Comparison of ENCODE assay signal across 8 cellular contexts in the genomic region with DNA sequence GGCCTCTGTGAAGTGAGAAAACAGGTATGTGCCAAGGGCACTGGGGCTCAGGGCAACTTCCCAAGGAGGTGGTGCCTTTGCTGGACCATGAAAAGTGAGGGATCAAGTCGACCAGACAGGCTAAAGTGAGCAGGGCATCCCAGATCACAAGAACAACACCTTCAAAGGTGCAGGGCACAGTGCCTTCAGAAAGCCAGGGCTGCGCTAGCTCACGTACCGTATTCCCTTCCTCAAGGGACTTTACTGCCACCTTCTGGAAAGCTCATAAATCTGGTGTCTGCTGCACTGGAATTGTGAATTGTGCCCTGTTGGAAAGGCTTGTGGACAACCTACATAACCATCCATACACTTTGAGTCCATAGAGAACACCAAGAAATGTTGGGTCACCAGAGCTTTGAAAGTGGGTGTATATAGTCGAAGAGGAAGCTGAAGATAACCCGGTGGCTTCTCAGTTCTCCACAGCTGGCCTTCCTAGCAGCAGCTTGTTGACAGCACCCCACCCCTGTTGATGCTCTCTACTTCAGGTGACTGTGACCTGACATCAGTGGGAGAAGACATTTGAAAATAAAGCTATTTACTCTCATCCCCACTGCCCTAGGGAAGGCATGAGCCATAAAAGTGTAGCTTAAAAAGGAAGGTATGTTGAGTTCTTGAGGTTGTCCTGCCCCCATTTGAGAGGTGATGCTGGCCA. TPM values are rescaled to one million over a fixed set of nuclear protein-coding genes. Genes with fewer than 3 reads are reported as not detected.
DNase-seq lines count a peak whose midpoint lies in the region; ATAC-seq, FAIRE-seq and TF ChIP-seq lines count a peak whose summit lies in the region.

No MANE protein-coding gene starts in this region.

- TF ChIP-seq POLR2A in vagina (IDR thresholded peaks at IDR 0.05), result no peak

- intact Hi-C loops in left lung (cut with DNase I) (no loop called here), vagina (cut with DNase I) (no loop called here), ascending aorta (cut with DNase I) (no loop called here)

- DNase-seq in D341Med (ENCODE audit: low spot score), result peak; percentile 77
- DNase-seq in HT-29 (ENCODE audit: low spot score), result peak; percentile 70
- DNase-seq in NCI-H82 treated with DMSO at 0.1 percent for 48 hours (lab: John Stamatoyannopoulos, UW; ENCODE audit: unreplicated experiment), result peak; percentile 74
- peak; percentile 66 for DNase-seq in bronchial epithelial cell (ENCODE audit: low read depth)
- no peak for DNase-seq in left lung
- no peak for DNase-seq in vagina (ENCODE audit: extremely low spot score in 2 of 2)
- no peak for DNase-seq in ascending aorta (ENCODE audit: low spot score in 2 of 2)

- TF ChIP-seq CTCF in bronchial epithelial cell (IDR thresholded peaks at IDR 0.05; ENCODE audit: insufficient read depth, low read length, severe bottlenecking) (peak; percentile 82), left lung (IDR thresholded peaks at IDR 0.05) (peak; percentile 21 to 34), vagina (IDR thresholded peaks at IDR 0.05) (peak in 1 of 3 experiments; percentile 11), ascending aorta (IDR thresholded peaks at IDR 0.05) (peak in 1 of 3 experiments; percentile 45)

- no peaks in the 10 kb centered on the region for H3K9me3 ChIP-seq in left lung
- H3K9me3 ChIP-seq in vagina, result no peaks in the 10 kb centered on the region
- no peaks in the 10 kb centered on the region for H3K9me3 ChIP-seq in ascending aorta

- no peak overlapping the region for H3K4me3 ChIP-seq in bronchial epithelial cell (ENCODE audit: low read depth, low read length)
- H3K4me3 ChIP-seq in left lung, result no peak overlapping the region
- H3K4me3 ChIP-seq in vagina, result no peak overlapping the region
- H3K4me3 ChIP-seq in ascending aorta, result no peak overlapping the region

- H3K36me3 ChIP-seq in bronchial epithelial cell (ENCODE audit: control insufficient read depth, insufficient read depth, low read length) (no peaks in the 10 kb centered on the region), left lung (no peaks in the 10 kb centered on the region), vagina (no peaks in the 10 kb centered on the region), ascending aorta (no peaks in the 10 kb centered on the region)

- ATAC-seq in left lung, result peak; percentile 41
- ATAC-seq in HG03457 (IDR thresholded peaks at IDR 0.05; ENCODE audit: unreplicated experiment), result no peak

- no peak overlapping the region for H3K27ac ChIP-seq in left lung
- no peak overlapping the region for H3K27ac ChIP-seq in vagina
- no peak overlapping the region for H3K27ac ChIP-seq in ascending aorta

- H3K27me3 ChIP-seq in bronchial epithelial cell (ENCODE audit: control insufficient read depth, insufficient read depth, low read length), result peaks cover 11% of the 10 kb centered on the region
- peaks cover 3 to 50% of the 10 kb centered on the region in 2 donors for H3K27me3 ChIP-seq in left lung
- H3K27me3 ChIP-seq in vagina, result no peaks in the 10 kb centered on the region
- H3K27me3 ChIP-seq in ascending aorta, result peaks cover 6% of the 10 kb centered on the region

- FAIRE-seq in bronchial epithelial cell (lab: Jason Lieb, UNC), result peak; percentile 93

- H3K4me1 ChIP-seq in left lung (peaks cover 0 to 31% of the 10 kb centered on the region in 2 donors), vagina (peaks cover 14% of the 10 kb centered on the region), ascending aorta (no peaks in the 10 kb centered on the region)

RNA-seq across cellular contexts. Expression of a gene that starts 24.5 kb away (rescaled TPM):
- total RNA-seq in HT-29 (2014; rRNA removed; shearing (Covaris generic)), result not detected in 2 replicates
- total RNA-seq in bronchial epithelial cell (not detected in 2 replicates), left lung (1 to 10 TPM in 1 of 2 donors, under 1 TPM in 1; 0.58 to 1.0 TPM), vagina (not detected), ascending aorta (not detected)

Comparison
In these comparisons a context has a peak if more than half of its experiments do, and no peak if none do; other contexts are left out.
1. DNase-seq: peak in D341Med (single experiment), HT-29 (single experiment), NCI-H82 treated with DMSO at 0.1 percent for 48 hours (single experiment) and bronchial epithelial cell (single experiment); none in left lung (0 of 2), vagina (0 of 2) and ascending aorta (0 of 2).